ENCODE assay signal across 28 cellular contexts in genomic region chr4:98694076-98694475, GRCh38.
"Had no signal": no experiment of that assay in that cellular context is flagged by ENCODE, and none has a peak within 500 bp of the region (broad histone marks: within the 10 kb centered on the region; RNA-seq: fewer than 3 reads in every experiment).

No MANE protein-coding gene starts in this region.

- H3K4me3 Mint-ChIP-seq: central memory CD8-positive, alpha-beta T cell; dendritic cell treated with granulocyte-macrophage colony-stimulating factor and Interleukin-4, amounts not matched to agents 40 ng/mL and 50 ng/mL, for 4 days; memory B cell; naive B cell; natural killer cell treated with Interleukin-12 subunit alpha and Interleukin-12 subunit beta and Interleukin-15 and Interleukin-18, amount 100 ng/mL, for 72 hours; neural crest cell; stimulated activated effector memory CD8-positive, alpha-beta T cell treated with anti-CD3 and anti-CD28 coated beads, Interleukin-12 subunit alpha, Interleukin-12 subunit beta, amount 100 ng/mL, for 72 hours; type B pancreatic cell had no signal

- H3K4me3 ChIP-seq: colonic mucosa, heart right ventricle, lung, mucosa of descending colon, sigmoid colon, stomach, testis, tibial artery had no signal

- DNase-seq: colonic mucosa; effector memory CD4-positive, alpha-beta T cell; erythroblast; foreskin melanocyte; glutamatergic neuron; heart right ventricle; hippocampal formation; mucosa of descending colon; naive B cell; sigmoid colon; stimulated activated CD4-positive, alpha-beta T cell treated with anti-CD3 and anti-CD28 coated beads, Interleukin-2, amount 100 ng/mL, for 24 hours; stimulated activated CD4-positive, alpha-beta T cell treated with anti-CD3 and anti-CD28 coated beads, Interleukin-4, amount 100 ng/mL, for 24 hours; stimulated activated naive CD4-positive, alpha-beta T cell treated with Interleukin-2 at 50 U/mL for 16 hours; stomach; testis; tibial artery had no signal

- H3K36me3 Mint-ChIP-seq: stimulated activated effector memory CD8-positive, alpha-beta T cell treated with anti-CD3 and anti-CD28 coated beads, Interleukin-12 subunit alpha, Interleukin-12 subunit beta, amount 100 ng/mL, for 72 hours; type B pancreatic cell had no signal

- H3K4me1 Mint-ChIP-seq: naive B cell had no signal

- H3K4me1 ChIP-seq: colonic mucosa, heart right ventricle, sigmoid colon, testis, tibial artery had no signal

- H3K27me3 ChIP-seq: colonic mucosa, heart right ventricle, neutrophil, sigmoid colon, stomach, testis had no signal

- H3K9me3 ChIP-seq: colonic mucosa, neutrophil, sigmoid colon, testis had no signal

- H3K27ac Mint-ChIP-seq: dendritic cell treated with granulocyte-macrophage colony-stimulating factor and Interleukin-4, amounts not matched to agents 40 ng/mL and 50 ng/mL, for 4 days; memory B cell; natural killer cell treated with Interleukin-12 subunit alpha and Interleukin-12 subunit beta and Interleukin-15 and Interleukin-18, amount 100 ng/mL, for 72 hours; progenitor cell of endocrine pancreas; stimulated activated effector memory CD8-positive, alpha-beta T cell treated with anti-CD3 and anti-CD28 coated beads, Interleukin-12 subunit alpha, Interleukin-12 subunit beta, amount 100 ng/mL, for 72 hours; type B pancreatic cell had no signal

- H3K27ac ChIP-seq: colonic mucosa, heart right ventricle, neutrophil, parathyroid adenoma, sigmoid colon, stomach, testis, tibial artery had no signal

- ATAC-seq: heart right ventricle; left lobe of liver; mucosa of descending colon; natural killer cell treated with Interleukin-12 subunit alpha and Interleukin-12 subunit beta and Interleukin-15 and Interleukin-18, amount 100 ng/mL, for 72 hours; stimulated activated effector memory CD8-positive, alpha-beta T cell treated with anti-CD3 and anti-CD28 coated beads, Interleukin-12 subunit alpha, Interleukin-12 subunit beta, amount 100 ng/mL, for 72 hours had no signal

- H3K36me3 ChIP-seq: colonic mucosa, heart right ventricle, neutrophil, sigmoid colon, stomach, tibial artery had no signal

- H3K79me2 ChIP-seq: parathyroid adenoma had no signal

- H2AFZ ChIP-seq: parathyroid adenoma had no signal

- H3K27me3 Mint-ChIP-seq: central memory CD8-positive, alpha-beta T cell; dendritic cell treated with granulocyte-macrophage colony-stimulating factor and Interleukin-4, amounts not matched to agents 40 ng/mL and 50 ng/mL, for 4 days; progenitor cell of endocrine pancreas; type B pancreatic cell had no signal
